1 cellular context compared by ENCODE assay signal in the genomic region with DNA sequence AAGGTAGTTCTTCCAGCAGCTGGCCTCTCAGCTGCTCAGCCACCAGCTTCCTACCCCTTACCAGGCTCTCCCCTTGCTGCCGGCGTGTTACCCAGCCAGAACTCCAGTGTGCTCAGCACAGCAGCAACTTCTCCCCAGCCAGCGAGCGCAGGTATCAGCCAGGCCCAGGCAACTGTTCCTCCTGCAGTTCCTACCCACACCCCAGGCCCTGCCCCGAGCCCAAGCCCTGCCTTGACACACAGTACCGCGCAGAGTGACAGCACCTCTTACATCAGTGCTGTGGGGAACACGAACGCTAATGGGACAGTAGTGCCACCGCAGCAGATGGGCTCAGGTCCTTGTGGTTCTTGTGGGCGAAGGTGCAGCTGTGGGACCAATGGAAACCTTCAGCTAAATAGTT.
TF ChIP-seq lines count a peak whose summit lies in the region.

No MANE protein-coding gene starts in this region.

TF ChIP-seq in HepG2, 621 proteins besides CTCF, POLR2A, EP300 and RAD21:
- TF ChIP-seq GMEB2 (CRISPR knock-in tag; IDR thresholded peaks at IDR 0.05; ENCODE audit: low read depth) (no peak), JUN (CRISPR knock-in tag; IDR thresholded peaks at IDR 0.05) (no peak), ZXDC (CRISPR knock-in tag; IDR thresholded peaks at IDR 0.05) (0 out of 2 replicates have a peak, but pooled peaks have one; percentile 24), PITX1 (CRISPR knock-in tag; IDR thresholded peaks at IDR 0.05) (no peak)
- TF ChIP-seq, protein P1, sequence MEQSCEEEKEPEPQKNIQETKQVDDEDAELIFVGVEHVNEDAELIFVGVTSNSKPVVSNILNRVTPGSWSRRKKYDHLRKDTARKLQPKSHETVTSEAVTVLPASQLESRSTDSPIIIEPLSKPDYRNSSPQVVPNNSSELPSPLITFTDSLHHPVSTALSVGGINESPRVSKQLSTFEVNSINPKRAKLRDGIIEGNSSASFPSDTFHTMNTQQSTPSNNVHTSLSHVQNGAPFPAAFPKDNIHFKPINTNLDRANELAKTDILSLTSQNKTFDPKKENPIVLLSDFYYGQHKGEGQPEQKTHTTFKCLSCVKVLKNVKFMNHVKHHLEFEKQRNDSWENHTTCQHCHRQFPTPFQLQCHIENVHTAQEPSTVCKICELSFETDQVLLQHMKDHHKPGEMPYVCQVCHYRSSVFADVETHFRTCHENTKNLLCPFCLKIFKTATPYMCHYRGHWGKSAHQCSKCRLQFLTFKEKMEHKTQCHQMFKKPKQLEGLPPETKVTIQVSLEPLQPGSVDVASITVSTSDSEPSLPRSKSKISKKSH (CRISPR knock-in tag; IDR thresholded peaks at IDR 0.05; ENCODE audit: borderline replicate concordance), result 0 out of 2 replicates have a peak, but pooled peaks have one; percentile 40
